ENCODE assay signal across 8 cellular contexts in genomic region chr1:27602510-27603319, GRCh38. TPM values are rescaled to one million over a fixed set of nuclear protein-coding genes. Genes with fewer than 3 reads are reported as not detected.
DNase-seq lines count a peak whose midpoint lies in the region; ATAC-seq, FAIRE-seq and TF ChIP-seq lines count a peak whose summit lies in the region.

No MANE protein-coding gene starts in this region.

- peaks cover 54% of the 10 kb centered on the region for H3K4me1 Mint-ChIP-seq in activated B cell treated with CpG ODN at 0.5 μM for 24 hours

- no peak for TF ChIP-seq POLR2A in endothelial cell of umbilical vein (IDR thresholded peaks at IDR 0.05; ENCODE audit: low read depth, low read length)

- in situ Hi-C loops in HAP-1 (cut with MboI; ENCODE audit: low sequenced_read_pairs): no loop called here

- H3K9ac ChIP-seq in endothelial cell of umbilical vein (replicated peaks; ENCODE audit: extremely low read depth, insufficient read depth, low read length): peak overlapping the region; percentile 48

- no peaks in the 10 kb centered on the region for H3K9me3 Mint-ChIP-seq in activated B cell treated with CpG ODN at 0.5 μM for 24 hours

- peak overlapping the region; percentile 81 for H3K4me3 Mint-ChIP-seq in activated B cell treated with CpG ODN at 0.5 μM for 24 hours

- H3K27ac Mint-ChIP-seq in activated B cell treated with CpG ODN at 0.5 μM for 24 hours: peak overlapping the region; percentile 56

- peaks cover 2% of the 10 kb centered on the region for H3K36me3 Mint-ChIP-seq in activated B cell treated with CpG ODN at 0.5 μM for 24 hours (ENCODE audit: low read depth)

- intact Hi-C loops in activated B cell treated with CpG ODN at 0.5 μM for 24 hours (cut with micrococcal nuclease): loop anchor here (1.0 to 2.0 kb wide), 3 partner anchors 74 to 368 kb away; partner anchors contain the start of genes WASF2 and WDTC1
- intact Hi-C loops in endothelial cell of umbilical vein (cut with micrococcal nuclease): no loop called here
- intact Hi-C loops in mucosa of descending colon (cut with DNase I, micrococcal nuclease): loop anchor here (5.0 to 10.0 kb wide), 3 partner anchors 45 to 200 kb away; no protein-coding TSS in a partner anchor

- H3K9me3 ChIP-seq in HAP-1 (no peaks in the 10 kb centered on the region), endothelial cell of umbilical vein (replicated peaks; ENCODE audit: control insufficient read depth, insufficient read depth, low read length) (no peaks in the 10 kb centered on the region), mucosa of descending colon (no peaks in the 10 kb centered on the region)

- peaks cover 17% of the 10 kb centered on the region for H3K79me2 ChIP-seq in endothelial cell of umbilical vein (ENCODE audit: control insufficient read depth, insufficient read depth, low read length)

- no peaks in the 10 kb centered on the region for H3K9me1 ChIP-seq in endothelial cell of umbilical vein (replicated peaks; ENCODE audit: control insufficient read depth, extremely low read depth, insufficient read depth, low read length)

- no peaks in the 10 kb centered on the region for H3K27me3 Mint-ChIP-seq in activated B cell treated with CpG ODN at 0.5 μM for 24 hours

- H3K36me3 ChIP-seq in HAP-1 (replicated peaks) (no peaks in the 10 kb centered on the region), endothelial cell of umbilical vein (ENCODE audit: control insufficient read depth in 2 of 2, extremely low read depth in 1 of 2, insufficient read depth in 2 of 2, low read length in 2 of 2) (no peaks in the 10 kb centered on the region), mucosa of descending colon (ENCODE audit: low read depth) (no peaks in the 10 kb centered on the region)

- H3K4me1 ChIP-seq in HAP-1: no peaks in the 10 kb centered on the region
- H3K4me1 ChIP-seq in endothelial cell of umbilical vein (ENCODE audit: control insufficient read depth, extremely low read depth, insufficient read depth, low read length): peaks cover 27% of the 10 kb centered on the region
- H3K4me1 ChIP-seq in mucosa of descending colon (ENCODE audit: low read depth): peaks cover 24% of the 10 kb centered on the region

- H2AFZ ChIP-seq in endothelial cell of umbilical vein (ENCODE audit: low read depth, low read length): peak overlapping the region; percentile 15

- no TSS peak for BruUV-seq in endothelial cell of umbilical vein (replicated peaks; lab: Mats Ljungman, UMichigan)

- peak; percentile 24 for FAIRE-seq in endothelial cell of umbilical vein (lab: Jason Lieb, UNC)

- ATAC-seq in activated B cell treated with CpG ODN at 0.5 μM for 24 hours (ENCODE audit: low read depth) (no peak), mucosa of descending colon (peak; percentile 56), HG02623 (IDR thresholded peaks at IDR 0.05; ENCODE audit: unreplicated experiment) (no peak), GM21786 (IDR thresholded peaks at IDR 0.05; ENCODE audit: unreplicated experiment) (no peak)

- POLR2A ChIA-PET in activated B cell treated with CpG ODN at 0.5 μM for 24 hours (lab: Charles Lee): interaction anchor here (0.6 to 2.5 kb wide), 14 partner anchors 32 to 411 kb away, joined by 3 to 9 read pairs (median 4); partner anchors contain the start of gene IFI6
- POLR2A ChIA-PET in endothelial cell of umbilical vein (lab: Charles Lee): interaction anchor here (0.7 to 2.2 kb wide), 3 partner anchors 42 to 114 kb away, joined by 3 to 15 read pairs (median 4); no protein-coding TSS in a partner anchor

- CTCF ChIA-PET in activated B cell treated with CpG ODN at 0.5 μM for 24 hours (lab: Charles Lee): interaction anchor here (0.8 to 6.5 kb wide), 7 partner anchors 11 to 305 kb away, joined by 3 to 60 read pairs (median 5); no protein-coding TSS in a partner anchor
- CTCF ChIA-PET in endothelial cell of umbilical vein (lab: Charles Lee): interaction anchor here (0.8 to 15.8 kb wide), 11 partner anchors 11 to 208 kb away, joined by 3 to 455 read pairs (median 6); no protein-coding TSS in a partner anchor

- dilution Hi-C loops in endothelial cell of umbilical vein (cut with MboI; ENCODE audit: extremely low pct_ligation_motif_present, low sequenced_read_pairs): no loop called here

- H3K4me2 ChIP-seq in endothelial cell of umbilical vein (ENCODE audit: insufficient read depth, low read length): peak overlapping the region; percentile 66

- H3K4me3 ChIP-seq in HAP-1: peak overlapping the region; percentile 67
- peak overlapping the region; percentile 60 to 97 (median 62) for H3K4me3 ChIP-seq in endothelial cell of umbilical vein (replicated peaks in 1 of 3; ENCODE audit: insufficient read depth in 1 of 3, low read depth in 1 of 3, low read length in 3 of 3)
- peak overlapping the region; percentile 50 for H3K4me3 ChIP-seq in mucosa of descending colon

- TF ChIP-seq CTCF in AG09319 (IDR thresholded peaks at IDR 0.05; ENCODE audit: low read depth, low read length) (peak; percentile 5; the same call in 1 of the 2 replicates), activated B cell treated with CpG ODN at 0.5 μM for 24 hours (IDR thresholded peaks at IDR 0.05) (no peak), endothelial cell of umbilical vein (IDR thresholded peaks at IDR 0.05; ENCODE audit: extremely low read depth in 1 of 2, insufficient read depth in 1 of 2, low read depth in 1 of 2, low read length in 2 of 2) (no peak), mucosa of descending colon (IDR thresholded peaks at IDR 0.05) (no peak)

- H4K20me1 ChIP-seq in endothelial cell of umbilical vein (replicated peaks; ENCODE audit: control insufficient read depth, extremely low read depth, insufficient read depth, low read length): no peaks in the 10 kb centered on the region

- H3K27me3 ChIP-seq in HAP-1 (ENCODE audit: low read depth): no peaks in the 10 kb centered on the region
- no peaks in the 10 kb centered on the region for H3K27me3 ChIP-seq in endothelial cell of umbilical vein (ENCODE audit: control insufficient read depth in 2 of 2, insufficient read depth in 2 of 2, low read length in 2 of 2)

- no peak overlapping the region for H3K27ac ChIP-seq in endothelial cell of umbilical vein (ENCODE audit: insufficient read depth, low read depth, low read length)

- no peak for DNase-seq in AG09319 (ENCODE audit: extremely low read depth, low read depth)
- DNase-seq in HAP-1 (ENCODE audit: low spot score in 2 of 2): peak in 1 of 2 experiments; percentile 46
- DNase-seq in activated B cell treated with CpG ODN at 0.5 μM for 24 hours: no peak
- DNase-seq in endothelial cell of umbilical vein (ENCODE audit: low read depth, low spot score): peak; percentile 29
- peak; percentile 68 to 79 (median 75) for DNase-seq in mucosa of descending colon
- no peak for DNase-seq in SW480 (ENCODE audit: low spot score)

TF ChIP-seq in endothelial cell of umbilical vein, 7 proteins besides CTCF, POLR2A, EP300 and RAD21:
- no peak for TF ChIP-seq GATA2 (IDR thresholded peaks at IDR 0.05; ENCODE audit: insufficient read depth, insufficient read length, low read depth, low read length)
- no peak for TF ChIP-seq MAX (IDR thresholded peaks at IDR 0.05; ENCODE audit: insufficient read depth, insufficient read length)
- no peak for TF ChIP-seq JUN (IDR thresholded peaks at IDR 0.05; ENCODE audit: borderline replicate concordance, insufficient read depth, insufficient read length, low read depth)
- TF ChIP-seq EZH2 (IDR thresholded peaks at IDR 0.05; ENCODE audit: borderline replicate concordance, low read depth, low read length, severe bottlenecking): no peak
- no peak for TF ChIP-seq MYC (IDR thresholded peaks at IDR 0.05; ENCODE audit: low read depth, low read length)
- no peak for TF ChIP-seq POLR2AphosphoS5 (IDR thresholded peaks at IDR 0.05; ENCODE audit: insufficient read depth, low read depth, low read length)
- no peak for TF ChIP-seq FOS (IDR thresholded peaks at IDR 0.05; ENCODE audit: borderline replicate concordance, insufficient read depth, low read length)

RNA-seq across cellular contexts. Expression of gene AHDC1, which starts 1.2 kb away (rescaled TPM):
- 22.4 and 23.3 TPM in 2 replicates for total RNA-seq in activated B cell treated with CpG ODN at 0.5 μM for 24 hours
- total RNA-seq in endothelial cell of umbilical vein: 32.1 and 33.0 TPM in 2 replicates
- 7.0 and 7.8 TPM in 2 replicates for polyA plus RNA-seq in endothelial cell of umbilical vein
- 5.9 and 7.2 TPM in 2 replicates for polyA plus RNA-seq in endothelial cell of umbilical vein (2011; cell fraction: cytosol; rRNA removed)
- 17.1 and 18.6 TPM in 2 replicates for polyA plus RNA-seq in endothelial cell of umbilical vein (2011; cell fraction: nucleus; rRNA removed)
- 10.8 and 13.3 TPM in 2 replicates for polyA plus RNA-seq in endothelial cell of umbilical vein (2012)
- 10.8 and 13.8 TPM in 2 replicates for polyA minus RNA-seq in endothelial cell of umbilical vein
- 4.2 TPM for polyA minus RNA-seq in endothelial cell of umbilical vein (2011; cell fraction: cytosol; rRNA and poly(A)+ RNA removed)
- polyA minus RNA-seq in endothelial cell of umbilical vein (2011; cell fraction: nucleus; rRNA and poly(A)+ RNA removed): 7.6 and 14.5 TPM in 2 replicates
- total RNA-seq in mucosa of descending colon: 10 to 100 TPM; 13.7 to 58.6 (median 18.7) TPM

RNA-seq across cellular contexts. Expression of gene FGR, which starts 32.3 kb away (rescaled TPM):
- 28.6 and 28.8 TPM in 2 replicates for total RNA-seq in activated B cell treated with CpG ODN at 0.5 μM for 24 hours
- total RNA-seq in endothelial cell of umbilical vein: not detected in 2 replicates
- 0.16 and 0.18 TPM in 2 replicates for polyA plus RNA-seq in endothelial cell of umbilical vein
- polyA plus RNA-seq in endothelial cell of umbilical vein (2011; cell fraction: cytosol; rRNA removed): 0.07 and 0.08 TPM in 2 replicates
- polyA plus RNA-seq in endothelial cell of umbilical vein (2011; cell fraction: nucleus; rRNA removed): 0.20 and 0.55 TPM in 2 replicates
- not detected in 2 replicates for polyA plus RNA-seq in endothelial cell of umbilical vein (2012)
- polyA minus RNA-seq in endothelial cell of umbilical vein: 0.13 TPM in 1 of 2 replicates, not detected in the other
- polyA minus RNA-seq in endothelial cell of umbilical vein (2011; cell fraction: cytosol; rRNA and poly(A)+ RNA removed): not detected
- polyA minus RNA-seq in endothelial cell of umbilical vein (2011; cell fraction: nucleus; rRNA and poly(A)+ RNA removed): not detected in 2 replicates
- total RNA-seq in mucosa of descending colon: 1 to 10 TPM; 2.3 to 5.7 (median 5.3) TPM

Comparison
In these comparisons a context has a peak if more than half of its experiments do, and no peak if none do; other contexts are left out.
1. DNase-seq: peak in endothelial cell of umbilical vein (single experiment) and mucosa of descending colon (3 of 3); none in AG09319 (single experiment), activated B cell treated with CpG ODN at 0.5 μM for 24 hours (single experiment) and SW480 (single experiment).
2. Peak in every context shown above with its lines, with median percentiles within 50 percentile points of each other: H3K4me3 ChIP-seq.